ENCODE assay signal across 37 cellular contexts in the genomic region with DNA sequence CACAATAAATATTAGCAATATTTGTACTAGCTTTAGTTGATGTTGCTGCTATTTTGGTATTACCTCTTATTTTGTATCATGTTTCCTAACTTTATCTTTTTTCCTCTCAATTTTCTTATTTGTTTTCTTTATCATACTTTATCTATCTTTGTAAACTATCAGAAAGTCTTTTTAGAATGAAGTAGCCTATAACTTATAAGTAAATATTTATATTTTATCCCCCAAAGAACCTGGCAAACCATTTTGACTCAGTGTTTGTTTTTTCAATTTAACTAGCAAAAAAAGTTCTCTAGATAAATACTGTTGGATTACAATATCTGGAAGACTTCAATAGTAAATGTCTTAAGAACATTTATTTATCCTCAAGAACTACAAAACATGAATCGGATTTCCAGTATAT.
"Had no signal": no experiment of that assay in that cellular context is flagged by ENCODE, and none has a peak within 500 bp of the region (broad histone marks: within the 10 kb centered on the region; RNA-seq: fewer than 3 reads in every experiment).

No MANE protein-coding gene starts in this region.

- DNase-seq: activated CD4-positive, alpha-beta memory T cell treated with anti-CD3 and anti-CD28 coated beads, Interleukin-2, amount 10 ng/mL, durations not matched to agents 7 days and 5 days; activated CD4-positive, alpha-beta T cell treated with anti-CD3 and anti-CD28 coated beads for 1 hour; activated CD4-positive, alpha-beta T cell treated with anti-CD3 and anti-CD28 coated beads for 48 hours; activated CD4-positive, CD25-positive, alpha-beta regulatory T cell; activated CD8-positive, alpha-beta memory T cell treated with anti-CD3 and anti-CD28 coated beads for 24 hours; activated CD8-positive, alpha-beta memory T cell treated with anti-CD3 and anti-CD28 coated beads, Interleukin-2, amount 10 ng/mL, durations not matched to agents 7 days and 5 days; activated CD8-positive, alpha-beta memory T cell treated with anti-CD3 and anti-CD28 coated beads, Interleukin-2, amount 50 U/mL, for 48 hours; activated effector memory CD4-positive, alpha-beta T cell treated with Interleukin-2 at 50 U/mL for 16 hours; activated naive CD4-positive, alpha-beta T cell treated with anti-CD3 and anti-CD28 coated beads, Interleukin-2, amount 10 ng/mL, durations not matched to agents 7 days and 5 days; activated naive CD8-positive, alpha-beta T cell treated with anti-CD3 and anti-CD28 coated beads, Interleukin-2, amount 50 U/mL, for 24 hours; activated T-cell treated with anti-CD3 and anti-CD28 coated beads, Interleukin-2, amount 50 U/mL, for 48 hours; anterior cingulate cortex; KG1; NCI-H1092 treated with DMSO at 0.1 percent for 48 hours; NCI-H1417; NCI-H146; NCI-H187; NCI-H2029 treated with DMSO at 0.1 percent for 48 hours; NCI-H2107; NCI-H2171; NCI-H510A; NCI-H526; NCI-H748 treated with DMSO at 0.1 percent for 48 hours; NK-92 treated with Interleukin-12 subunit alpha and Interleukin-12 subunit beta, amount 100 ng/mL, for 24 hours; PC-9; SIG-M5; T-cell; T-helper 2 cell; T-helper 9 cell; WERI-Rb-1 had no signal

- FAIRE-seq: bronchial epithelial cell, RCC 7860 had no signal

- H3K27me3 Mint-ChIP-seq: activated CD4-positive, alpha-beta memory T cell treated with anti-CD3 and anti-CD28 coated beads, Interleukin-2, amount 10 ng/mL, durations not matched to agents 7 days and 5 days; activated CD8-positive, alpha-beta memory T cell treated with anti-CD3 and anti-CD28 coated beads, Interleukin-2, amount 10 ng/mL, durations not matched to agents 7 days and 5 days; activated naive CD4-positive, alpha-beta T cell treated with anti-CD3 and anti-CD28 coated beads, Interleukin-2, amount 10 ng/mL, durations not matched to agents 7 days and 5 days; activated naive CD8-positive, alpha-beta T cell; activated naive CD8-positive, alpha-beta T cell treated with anti-CD3 and anti-CD28 coated beads, Interleukin-2, amount 50 U/mL, for 24 hours; brain; T-cell had no signal

- H3K4me3 ChIP-seq: PC-9 had no signal

- ATAC-seq: activated CD8-positive, alpha-beta memory T cell treated with anti-CD3 and anti-CD28 coated beads, Interleukin-2, amount 10 ng/mL, durations not matched to agents 7 days and 5 days; activated naive CD8-positive, alpha-beta T cell treated with anti-CD3 and anti-CD28 coated beads, Interleukin-2, amount 50 U/mL, for 24 hours; Right ventricle myocardium inferior; SK-N-SH treated with all-trans-retinoic acid at 6 μM for 48 hours; T-cell had no signal

- H3K4me1 Mint-ChIP-seq: activated CD4-positive, alpha-beta memory T cell treated with anti-CD3 and anti-CD28 coated beads, Interleukin-2, amount 10 ng/mL, durations not matched to agents 7 days and 5 days; activated CD8-positive, alpha-beta memory T cell treated with anti-CD3 and anti-CD28 coated beads, Interleukin-2, amount 10 ng/mL, durations not matched to agents 7 days and 5 days; activated naive CD4-positive, alpha-beta T cell treated with anti-CD3 and anti-CD28 coated beads, Interleukin-2, amount 10 ng/mL, durations not matched to agents 7 days and 5 days; activated naive CD8-positive, alpha-beta T cell treated with anti-CD3 and anti-CD28 coated beads, Interleukin-2, amount 50 U/mL, for 24 hours; brain; T-cell had no signal

- H3K36me3 Mint-ChIP-seq: activated CD8-positive, alpha-beta memory T cell treated with anti-CD3 and anti-CD28 coated beads, Interleukin-2, amount 10 ng/mL, durations not matched to agents 7 days and 5 days; activated naive CD4-positive, alpha-beta T cell treated with anti-CD3 and anti-CD28 coated beads, Interleukin-2, amount 10 ng/mL, durations not matched to agents 7 days and 5 days; activated naive CD8-positive, alpha-beta T cell; brain; T-cell had no signal

- H3K36me3 ChIP-seq: WERI-Rb-1 had no signal

- H3K27ac ChIP-seq: PC-9, RWPE1, WERI-Rb-1 had no signal

- H3K4me3 Mint-ChIP-seq: activated CD4-positive, alpha-beta memory T cell treated with anti-CD3 and anti-CD28 coated beads, Interleukin-2, amount 10 ng/mL, durations not matched to agents 7 days and 5 days; activated CD8-positive, alpha-beta memory T cell treated with anti-CD3 and anti-CD28 coated beads, Interleukin-2, amount 10 ng/mL, durations not matched to agents 7 days and 5 days; activated naive CD4-positive, alpha-beta T cell treated with anti-CD3 and anti-CD28 coated beads, Interleukin-2, amount 10 ng/mL, durations not matched to agents 7 days and 5 days; activated naive CD8-positive, alpha-beta T cell; activated naive CD8-positive, alpha-beta T cell treated with anti-CD3 and anti-CD28 coated beads, Interleukin-2, amount 50 U/mL, for 24 hours; brain; T-cell had no signal

- H3K27ac Mint-ChIP-seq: activated CD4-positive, alpha-beta memory T cell treated with anti-CD3 and anti-CD28 coated beads, Interleukin-2, amount 10 ng/mL, durations not matched to agents 7 days and 5 days; activated CD8-positive, alpha-beta memory T cell treated with anti-CD3 and anti-CD28 coated beads, Interleukin-2, amount 10 ng/mL, durations not matched to agents 7 days and 5 days; activated naive CD4-positive, alpha-beta T cell treated with anti-CD3 and anti-CD28 coated beads, Interleukin-2, amount 10 ng/mL, durations not matched to agents 7 days and 5 days; activated naive CD8-positive, alpha-beta T cell; activated naive CD8-positive, alpha-beta T cell treated with anti-CD3 and anti-CD28 coated beads, Interleukin-2, amount 50 U/mL, for 24 hours; brain; T-cell had no signal
